ENCODE assay signal across 21 cellular contexts in the genomic region with DNA sequence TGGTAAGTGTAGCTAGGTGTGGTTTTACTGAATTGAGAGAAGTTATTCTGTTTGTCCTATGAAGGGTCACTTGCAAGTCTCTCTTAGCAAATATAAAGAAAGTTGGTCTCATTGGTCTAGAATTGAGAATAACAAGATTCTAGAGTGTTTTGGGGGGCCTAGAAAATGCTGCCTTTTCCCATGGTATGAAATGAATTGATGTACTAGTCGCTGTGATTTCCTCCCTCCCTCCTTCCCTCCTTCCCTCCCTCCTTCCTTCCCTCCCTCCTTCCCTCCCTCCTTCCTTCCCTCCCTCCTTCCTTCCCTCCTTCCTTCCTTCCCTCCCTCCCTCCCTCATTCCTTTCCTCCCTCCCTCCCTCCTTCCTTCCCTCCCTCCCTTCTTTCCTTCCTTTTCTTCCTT.
"Had no signal": no experiment of that assay in that cellular context is flagged by ENCODE, and none has a peak within 500 bp of the region (broad histone marks: within the 10 kb centered on the region; RNA-seq: fewer than 3 reads in every experiment).

No MANE protein-coding gene starts in this region.

- H3K27ac ChIP-seq: KMS-11, SK-N-MC had no signal

- FAIRE-seq: K562, RCC 7860 had no signal

- H3K9me3 Mint-ChIP-seq: IgD-negative memory B cell had no signal

- H3K4me2 ChIP-seq: KMS-11 had no signal

- H3K27ac Mint-ChIP-seq: IgD-negative memory B cell had no signal

- H3K9me3 ChIP-seq: SJSA1 had no signal

- H3K27me3 ChIP-seq: SJSA1 had no signal

- ATAC-seq: K562 had no signal

- H3K4me3 ChIP-seq: K562, SJSA1, SK-N-MC had no signal

- H3K4me1 Mint-ChIP-seq: IgD-negative memory B cell had no signal

- H3K9ac ChIP-seq: KMS-11 had no signal

- DNase-seq: Kasumi-1, MM.1S, NCI-H1092 treated with DMSO at 0.1 percent for 48 hours, NCI-H1436, NCI-H187, NCI-H2029, NCI-H2081 treated with DMSO at 0.1 percent for 48 hours, NCI-H2171, NCI-H226, NCI-H446, NCI-H510A, NCI-H774, Right ventricle myocardium superior, RPMI8226, SIG-M5 had no signal

- H3K36me3 Mint-ChIP-seq: IgD-negative memory B cell had no signal

- H3K4me3 Mint-ChIP-seq: IgD-negative memory B cell had no signal

- H3K36me3 ChIP-seq: SJSA1 had no signal
